8 cellular contexts compared by ENCODE assay signal in genomic region chr17:38868095-38868967, GRCh38. TPM values are rescaled to one million over a fixed set of nuclear protein-coding genes. Genes with fewer than 3 reads are reported as not detected.
DNase-seq lines count a peak whose midpoint lies in the region; ATAC-seq, FAIRE-seq and TF ChIP-seq lines count a peak whose summit lies in the region.

No MANE protein-coding gene starts in this region.

- H3K27ac ChIP-seq in A673 (ENCODE audit: low read depth, low read length, poor library complexity, severe bottlenecking), result peak overlapping the region; percentile 85

- ATAC-seq in HG02970 (IDR thresholded peaks at IDR 0.05; ENCODE audit: low FRiP score, unreplicated experiment), result no peak

- DNase-seq in A673 (ENCODE audit: low spot score) (peak; percentile 42), RCC 7860 (ENCODE audit: low spot score) (peak; percentile 31), NCI-H2107 (lab: John Stamatoyannopoulos, UW) (no peak), HTR-8/SVneo (ENCODE audit: insufficient read length, low spot score) (no peak)

- H3K4me1 ChIP-seq in A673 (ENCODE audit: insufficient read depth, low read length, poor library complexity, severe bottlenecking), result peaks cover 15% of the 10 kb centered on the region
- H3K4me1 ChIP-seq in endocrine pancreas (ENCODE audit: control insufficient read depth, insufficient read depth, low read length), result no peaks in the 10 kb centered on the region
- H3K4me1 ChIP-seq in mucosa of stomach (ENCODE audit: control insufficient read depth, insufficient read depth, low read length), result peaks cover 29% of the 10 kb centered on the region

- TF ChIP-seq CTCF in A673 (conservative IDR thresholded peaks at IDR 0.05; ENCODE audit: low read depth, low read length), result no peak
- no peak for TF ChIP-seq CTCF in GM12875 (IDR thresholded peaks at IDR 0.05; ENCODE audit: borderline replicate concordance, insufficient read depth, low read depth, low read length)

- FAIRE-seq in RCC 7860 (lab: Jason Lieb, UNC) (no peak), HTR-8/SVneo (lab: Jason Lieb, UNC) (no peak)

- BruUV-seq in A673 (replicated peaks; lab: Mats Ljungman, UMichigan), result no TSS peak

- no peaks in the 10 kb centered on the region for H3K9me3 ChIP-seq in A673 (ENCODE audit: low read depth, low read length, poor library complexity, severe bottlenecking)
- no peaks in the 10 kb centered on the region for H3K9me3 ChIP-seq in endocrine pancreas (ENCODE audit: control insufficient read depth, low read length)
- H3K9me3 ChIP-seq in mucosa of stomach (ENCODE audit: control insufficient read depth, low read length), result no peaks in the 10 kb centered on the region

- H3K36me3 ChIP-seq in A673 (ENCODE audit: insufficient read depth, low read length, poor library complexity, severe bottlenecking) (no peaks in the 10 kb centered on the region), endocrine pancreas (ENCODE audit: control insufficient read depth, insufficient read depth, low read length) (no peaks in the 10 kb centered on the region), mucosa of stomach (ENCODE audit: control insufficient read depth, insufficient read depth, low read length) (peaks cover 3% of the 10 kb centered on the region)

- intact Hi-C loops in A673 (cut with micrococcal nuclease; ENCODE audit: unreplicated experiment), result loop anchor here (5.0 kb wide), 1 partner anchor 116 kb away; the partner anchor contains the start of gene PSMB3

- H3K9ac ChIP-seq in endocrine pancreas (ENCODE audit: control insufficient read depth, insufficient read depth, low read length), result no peak overlapping the region
- peak overlapping the region; percentile 97 for H3K9ac ChIP-seq in mucosa of stomach (ENCODE audit: low read length)

- CTCF ChIA-PET in A673 (lab: Charles Lee), result no interaction called here

- POLR2A ChIA-PET in A673 (lab: Charles Lee; ENCODE audit: low non-redundant PET), result interaction anchor here (1.3 kb wide), 1 partner anchor 15 kb away, joined by 3 read pairs; the partner anchor contains the start of gene RPL23

- no peaks in the 10 kb centered on the region for H3K27me3 ChIP-seq in A673 (replicated peaks; ENCODE audit: insufficient read depth, low read depth, low read length, poor library complexity)
- H3K27me3 ChIP-seq in endocrine pancreas (ENCODE audit: control insufficient read depth, insufficient read depth, low read length), result no peaks in the 10 kb centered on the region
- H3K27me3 ChIP-seq in mucosa of stomach (ENCODE audit: control insufficient read depth, insufficient read depth, low read length), result no peaks in the 10 kb centered on the region

- H3K4me3 ChIP-seq in A673 (ENCODE audit: low read depth, low read length, poor library complexity, severe bottlenecking), result peak overlapping the region; percentile 89
- peak overlapping the region; percentile 48 for H3K4me3 ChIP-seq in GM12875 (ENCODE audit: low read depth, low read length)
- H3K4me3 ChIP-seq in endocrine pancreas (ENCODE audit: control insufficient read depth, insufficient read depth, low read length), result peak overlapping the region; percentile 48
- peak overlapping the region; percentile 92 for H3K4me3 ChIP-seq in mucosa of stomach (ENCODE audit: low read length)

RNA-seq across cellular contexts. Expression of gene LASP1, which starts 1.5 kb away (rescaled TPM):
- total RNA-seq in A673 (2021), result 76.9 and 78.3 TPM in 2 replicates

RNA-seq across cellular contexts. Expression of gene RPL23, which starts 14.8 kb away (rescaled TPM):
- total RNA-seq in A673 (2021), result 764 and 879 TPM in 2 replicates

RNA-seq across cellular contexts. Expression of gene CWC25, which starts 43.2 kb away (rescaled TPM):
- 13.5 and 14.1 TPM in 2 replicates for total RNA-seq in A673 (2021)

Comparison
In these comparisons a context has a peak if more than half of its experiments do, and no peak if none do; other contexts are left out.
1. DNase-seq: peak in A673 (single experiment) and RCC 7860 (single experiment); none in NCI-H2107 (single experiment) and HTR-8/SVneo (single experiment).
2. Peak in every context shown above with its lines, with median percentiles within 50 percentile points of each other: H3K4me3 ChIP-seq.